In the genomic region with DNA sequence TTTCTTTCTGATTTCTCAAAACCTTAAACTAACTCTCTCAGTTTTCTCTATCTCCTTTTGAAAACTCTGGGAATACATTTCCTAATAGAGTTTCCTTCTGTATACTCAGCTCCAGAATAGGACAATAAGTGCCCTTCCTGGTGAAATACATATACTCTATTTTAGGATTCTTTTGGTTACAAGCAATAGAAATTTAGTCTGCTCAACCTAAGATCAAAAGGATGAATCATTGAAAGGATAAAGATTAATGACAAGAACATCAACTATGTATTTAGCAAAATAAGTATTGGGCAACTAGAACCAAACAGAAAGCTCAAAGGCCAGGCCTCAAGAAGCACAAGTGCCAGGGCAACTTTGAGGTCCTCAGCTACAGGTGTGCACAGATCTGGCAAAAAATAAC, we compare ENCODE assay signal across 30 cellular contexts.
"Had no signal": no experiment of that assay in that cellular context is flagged by ENCODE, and none has a peak within 500 bp of the region (broad histone marks: within the 10 kb centered on the region; RNA-seq: fewer than 3 reads in every experiment).

No MANE protein-coding gene starts in this region.

- H3K9me2 ChIP-seq: SK-N-SH had no signal

- H3K9ac ChIP-seq: SK-N-SH had no signal

- H3K9me3 Mint-ChIP-seq: activated CD8-positive, alpha-beta T cell treated with anti-CD3 and anti-CD28 coated beads for 36 hours; activated naive CD8-positive, alpha-beta T cell treated with anti-CD3 and anti-CD28 coated beads, Interleukin-2, amount 10 ng/mL, durations not matched to agents 7 days and 5 days; activated T-cell treated with anti-CD3 and anti-CD28 coated beads, Interleukin-2, amount 50 U/mL, for 72 hours; activated T-helper 2 cell treated with anti-CD3 and anti-CD28 coated beads, Interferon-gamma antibody, Interleukin-2, Interleukin-4, amounts not matched to agents 10 μg/mL and 5 μg/mL and 100 μg/mL, durations not matched to agents 14 hours and 24 hours and 36 hours; central memory CD8-positive, alpha-beta T cell had no signal

- H3K27ac Mint-ChIP-seq: activated CD8-positive, alpha-beta T cell treated with anti-CD3 and anti-CD28 coated beads for 36 hours; activated naive CD8-positive, alpha-beta T cell treated with anti-CD3 and anti-CD28 coated beads, Interleukin-2, amount 10 ng/mL, durations not matched to agents 7 days and 5 days; activated T-cell treated with anti-CD3 and anti-CD28 coated beads, Interleukin-2, amount 50 U/mL, for 72 hours; activated T-helper 2 cell treated with anti-CD3 and anti-CD28 coated beads, Interferon-gamma antibody, Interleukin-2, Interleukin-4, amounts not matched to agents 10 μg/mL and 5 μg/mL and 100 μg/mL, durations not matched to agents 14 hours and 24 hours and 36 hours had no signal

- H3K27me3 Mint-ChIP-seq: activated naive CD8-positive, alpha-beta T cell treated with anti-CD3 and anti-CD28 coated beads, Interleukin-2, amount 10 ng/mL, durations not matched to agents 7 days and 5 days; central memory CD8-positive, alpha-beta T cell had no signal

- H3K27me3 ChIP-seq: adrenal gland, body of pancreas, MG63, SJCRH30 had no signal

- H3K36me3 Mint-ChIP-seq: activated naive CD8-positive, alpha-beta T cell treated with anti-CD3 and anti-CD28 coated beads, Interleukin-2, amount 10 ng/mL, durations not matched to agents 7 days and 5 days had no signal

- H3K4me2 ChIP-seq: SK-N-SH had no signal

- H3K36me3 ChIP-seq: adrenal gland had no signal

- DNase-seq: activated CD4-positive, alpha-beta T cell treated with anti-CD3 and anti-CD28 coated beads for 4 hours; activated CD8-positive, alpha-beta memory T cell treated with anti-CD3 and anti-CD28 coated beads, Interleukin-2, amount 50 U/mL, for 4 hours; activated CD8-positive, alpha-beta T cell treated with anti-CD3 and anti-CD28 coated beads for 36 hours; activated gamma-delta T cell treated with Interleukin-2 at 50 U/mL for 16 hours; activated naive CD4-positive, alpha-beta T cell treated with anti-CD3 and anti-CD28 coated beads, Interleukin-2, amount 50 U/mL, for 16 hours; activated naive CD8-positive, alpha-beta T cell treated with anti-CD3 and anti-CD28 coated beads, Interleukin-2, amount 10 ng/mL, durations not matched to agents 7 days and 5 days; activated T-cell treated with anti-CD3 and anti-CD28 coated beads, Interleukin-2, amount 50 U/mL, for 72 hours; aorta; body of pancreas; KG1; MG63; NCI-H1092 treated with DMSO at 0.1 percent for 48 hours; NCI-H1417 treated with DMSO at 0.1 percent for 48 hours; NCI-H1694; NCI-H2029; NCI-H2107; NCI-H345; NCI-H510A; NCI-H526 treated with DMSO at 0.1 percent for 48 hours; NCI-H82; RPMI8226; SJCRH30; SK-N-SH; T-helper 1 cell had no signal

- H3K4me1 Mint-ChIP-seq: activated naive CD8-positive, alpha-beta T cell treated with anti-CD3 and anti-CD28 coated beads, Interleukin-2, amount 10 ng/mL, durations not matched to agents 7 days and 5 days; central memory CD8-positive, alpha-beta T cell had no signal

- H3K4me1 ChIP-seq: body of pancreas had no signal

- ATAC-seq: activated CD4-positive, CD25-positive, alpha-beta regulatory T cell treated with anti-CD3 and anti-CD28 coated beads, Interleukin-2, amount 50 U/mL, for 24 hours; activated CD8-positive, alpha-beta T cell treated with anti-CD3 and anti-CD28 coated beads for 36 hours; activated T-cell treated with anti-CD3 and anti-CD28 coated beads, Interleukin-2, amount 50 U/mL, for 72 hours; body of pancreas; Panc1; Right ventricle myocardium inferior had no signal

- H3K9me3 ChIP-seq: adrenal gland, body of pancreas, SJCRH30, SK-N-SH had no signal

- H3K4me3 Mint-ChIP-seq: activated CD8-positive, alpha-beta T cell treated with anti-CD3 and anti-CD28 coated beads for 36 hours; activated naive CD8-positive, alpha-beta T cell treated with anti-CD3 and anti-CD28 coated beads, Interleukin-2, amount 10 ng/mL, durations not matched to agents 7 days and 5 days; activated T-cell treated with anti-CD3 and anti-CD28 coated beads, Interleukin-2, amount 50 U/mL, for 72 hours; central memory CD8-positive, alpha-beta T cell had no signal

- H3K27ac ChIP-seq: body of pancreas, SJCRH30 had no signal

- H3K4me3 ChIP-seq: adrenal gland, body of pancreas, MG63, SJCRH30 had no signal
